8 cellular contexts compared by ENCODE assay signal in the genomic region with DNA sequence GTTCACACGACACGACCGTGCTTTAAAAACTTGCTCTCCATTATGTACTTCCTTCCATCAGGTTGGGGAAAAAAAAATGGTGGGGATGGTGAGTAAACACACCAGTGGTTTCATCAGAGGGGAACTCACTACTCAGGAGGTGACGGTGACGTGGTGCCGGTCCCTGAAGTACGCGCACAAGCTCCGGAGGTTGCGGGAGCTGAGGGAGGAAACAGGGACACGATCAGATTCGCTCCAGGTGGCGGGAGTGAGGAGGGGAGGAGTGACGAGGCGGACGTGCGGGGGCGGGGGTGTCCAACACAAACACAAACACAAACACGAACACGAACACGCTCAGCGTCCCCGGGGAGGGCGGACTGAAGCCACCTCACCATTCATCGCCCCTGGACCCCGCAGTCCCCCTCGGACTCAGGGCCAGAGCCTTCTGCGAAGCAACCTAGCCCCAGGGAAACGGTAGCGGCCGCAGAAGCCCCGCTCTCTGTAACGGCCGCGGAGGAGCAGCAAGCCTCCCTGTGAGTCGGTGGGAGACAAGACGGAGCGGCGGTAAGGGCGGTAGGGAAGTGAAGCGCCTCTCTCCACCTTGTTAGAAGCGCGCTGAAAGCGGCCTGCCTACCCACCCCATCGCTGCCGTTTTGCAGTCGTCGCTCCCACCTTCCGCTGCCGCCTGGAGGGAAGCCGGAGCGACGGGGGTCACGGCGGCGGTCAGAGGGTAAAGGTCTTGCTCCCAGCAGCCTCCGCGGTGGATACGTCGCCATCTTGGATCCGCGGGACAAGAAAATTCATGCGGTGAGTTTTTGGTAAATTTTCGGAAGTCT. TPM values are rescaled to one million over a fixed set of nuclear protein-coding genes. Genes with fewer than 3 reads are reported as not detected.
DNase-seq lines count a peak whose midpoint lies in the region; ATAC-seq and TF ChIP-seq lines count a peak whose summit lies in the region.

TSS of gene CNOT2 (plus strand) at position 739 of the 815 bp plus-strand sequence. CDS start 34,794 bp downstream, outside the sequence.

- H3K9me3 Mint-ChIP-seq in activated T-cell treated with anti-CD3 and anti-CD28 coated beads, Interleukin-2, amount 50 U/mL, for 24 hours: no peaks in the 10 kb centered on the region

- peak; percentile 66; the same call in 1 of the 2 replicates for TF ChIP-seq EP300 in Ishikawa (IDR thresholded peaks at IDR 0.05; ENCODE audit: borderline replicate concordance)

- TF ChIP-seq RAD21 in Ishikawa (IDR thresholded peaks at IDR 0.05; ENCODE audit: low read depth): 0 out of 2 replicates have a peak, but pooled peaks have one; percentile 15

- H3K27me3 Mint-ChIP-seq in activated T-cell treated with anti-CD3 and anti-CD28 coated beads, Interleukin-2, amount 50 U/mL, for 24 hours: no peaks in the 10 kb centered on the region

- H3K4me3 Mint-ChIP-seq in activated T-cell treated with anti-CD3 and anti-CD28 coated beads, Interleukin-2, amount 50 U/mL, for 24 hours: peak within 1 kb of the TSS; percentile 96

- H3K27ac Mint-ChIP-seq in activated T-cell treated with anti-CD3 and anti-CD28 coated beads, Interleukin-2, amount 50 U/mL, for 24 hours: peak within 1 kb of the TSS; percentile 99

- 0 to 1% methylated on average over 63 to 64 of the region's 64 CpGs for WGBS in esophagus, 2 donors

- peak; percentile 64 for DNase-seq in DMS153 treated with DMSO at 0.1 percent for 48 hours (lab: John Stamatoyannopoulos, UW; ENCODE audit: unreplicated experiment)
- peak; percentile 93 for DNase-seq in activated T-cell treated with anti-CD3 and anti-CD28 coated beads, Interleukin-2, amount 50 U/mL, for 24 hours
- peak; percentile 81 to 84 for DNase-seq in stimulated activated CD8-positive, alpha-beta memory T cell treated with anti-CD3 and anti-CD28 coated beads, Interleukin-7, amount 100 ng/mL, for 1 hour (ENCODE audit: low read depth in 2 of 2)

- peak within 1 kb of the TSS; percentile 67 for H3K9ac ChIP-seq in muscle layer of colon (ENCODE audit: low read length)

- H3K27ac ChIP-seq in esophagus (ENCODE audit: low read depth in 2 of 2, low read length in 1 of 2): peak within 1 kb of the TSS; percentile 95 to 100
- H3K27ac ChIP-seq in muscle layer of colon (ENCODE audit: low read depth, low read length): peak within 1 kb of the TSS; percentile 87

- peaks cover 90% of the 10 kb centered on the region for H3K36me3 Mint-ChIP-seq in activated T-cell treated with anti-CD3 and anti-CD28 coated beads, Interleukin-2, amount 50 U/mL, for 24 hours (ENCODE audit: low read depth)

- H3K4me1 ChIP-seq in esophagus (ENCODE audit: control insufficient read depth in 2 of 2, insufficient read depth in 2 of 2, low read length in 1 of 2) (no peaks in the 10 kb centered on the region), muscle layer of colon (ENCODE audit: insufficient read depth, low read length) (peaks cover 32% of the 10 kb centered on the region)

- peaks cover 59% of the 10 kb centered on the region for H3K4me1 Mint-ChIP-seq in activated T-cell treated with anti-CD3 and anti-CD28 coated beads, Interleukin-2, amount 50 U/mL, for 24 hours (ENCODE audit: low read depth)

- peak; percentile 67 for ATAC-seq in GM21619 (IDR thresholded peaks at IDR 0.05; ENCODE audit: unreplicated experiment)

- H3K4me3 ChIP-seq in esophagus (ENCODE audit: low read depth in 1 of 2, low read length in 2 of 2) (peak within 1 kb of the TSS; percentile 90 to 97), muscle layer of colon (ENCODE audit: low read depth in 1 of 2, low read length in 2 of 2) (peak within 1 kb of the TSS; percentile 78 to 91)

- no peaks in the 10 kb centered on the region for H3K9me3 ChIP-seq in esophagus (ENCODE audit: control insufficient read depth in 2 of 2, insufficient read depth in 1 of 2, low read depth in 1 of 2, low read length in 1 of 2)
- no peaks in the 10 kb centered on the region for H3K9me3 ChIP-seq in muscle layer of colon (ENCODE audit: low read length)

- H3K27me3 ChIP-seq in esophagus (ENCODE audit: control insufficient read depth in 1 of 2, insufficient read depth in 2 of 2, low read length in 2 of 2) (no peaks in the 10 kb centered on the region), muscle layer of colon (ENCODE audit: control insufficient read depth in 1 of 2, insufficient read depth in 2 of 2, low read length in 2 of 2) (no peaks in the 10 kb centered on the region)

- H3K36me3 ChIP-seq in esophagus (ENCODE audit: control insufficient read depth in 2 of 2, insufficient read depth in 2 of 2, low read length in 1 of 2): peaks cover 0 to 2% of the 10 kb centered on the region in 2 donors
- H3K36me3 ChIP-seq in muscle layer of colon (ENCODE audit: insufficient read depth, low read length): peaks cover 5% of the 10 kb centered on the region

TF ChIP-seq in Ishikawa, 13 proteins besides CTCF, POLR2A, EP300 and RAD21 (continues in another document):
- TF ChIP-seq FOXM1 (IDR thresholded peaks at IDR 0.05; ENCODE audit: borderline replicate concordance, low read depth) (no peak), REST (IDR thresholded peaks at IDR 0.05; ENCODE audit: low read depth) (no peak), ZBTB7A (IDR thresholded peaks at IDR 0.05; ENCODE audit: low read depth) (no peak; the same call in none of the 2 replicates), YY1 (IDR thresholded peaks at IDR 0.05; ENCODE audit: low read depth) (peak; percentile 98)
- TF ChIP-seq, protein P1, sequence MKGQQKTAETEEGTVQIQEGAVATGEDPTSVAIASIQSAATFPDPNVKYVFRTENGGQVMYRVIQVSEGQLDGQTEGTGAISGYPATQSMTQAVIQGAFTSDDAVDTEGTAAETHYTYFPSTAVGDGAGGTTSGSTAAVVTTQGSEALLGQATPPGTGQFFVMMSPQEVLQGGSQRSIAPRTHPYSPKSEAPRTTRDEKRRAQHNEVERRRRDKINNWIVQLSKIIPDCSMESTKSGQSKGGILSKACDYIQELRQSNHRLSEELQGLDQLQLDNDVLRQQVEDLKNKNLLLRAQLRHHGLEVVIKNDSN (IDR thresholded peaks at IDR 0.05): no peak; the same call in 1 of the 2 replicates

TF ChIP-seq in PFSK-1, 5 proteins besides CTCF, POLR2A, EP300 and RAD21:
- TF ChIP-seq REST (IDR thresholded peaks at IDR 0.05; ENCODE audit: insufficient read depth in 1 of 2, low read depth in 2 of 2, low read length in 2 of 2) (0 out of 4 replicates have a peak, but pooled peaks of 1 of the 2 experiments have one; percentile 7), TAF1 (IDR thresholded peaks at IDR 0.05; ENCODE audit: borderline replicate concordance, insufficient read depth, low read length) (no peak; the same call in 1 of the 2 replicates), POLR2AphosphoS5 (IDR thresholded peaks at IDR 0.05; ENCODE audit: low read depth, low read length) (peak; percentile 76), FOXP2 (optimal IDR thresholded peaks at IDR 0.05; ENCODE audit: borderline replicate concordance, extremely low read depth, extremely low read length, insufficient read depth) (peak; percentile 99), SIN3A (IDR thresholded peaks at IDR 0.05; ENCODE audit: borderline replicate concordance, insufficient read depth, low read length) (0 out of 2 replicates have a peak, but pooled peaks have one; percentile 27)

RNA-seq across cellular contexts. Expression of gene CNOT2, which starts in this region (rescaled TPM):
- polyA plus RNA-seq in PFSK-1 (2012; ENCODE audit: insufficient read length, low read depth): 55.5 TPM
- 10 to 100 TPM; 18.7 to 25.1 TPM for polyA plus RNA-seq in esophagus

Comparison
In these comparisons a context has a peak if more than half of its experiments do, and no peak if none do; other contexts are left out.
1. Peak in every context shown above with its lines: DNase-seq, ATAC-seq, H3K4me3 ChIP-seq and H3K27ac ChIP-seq.